ENCODE assay signal across 1 cellular context in the genomic region with DNA sequence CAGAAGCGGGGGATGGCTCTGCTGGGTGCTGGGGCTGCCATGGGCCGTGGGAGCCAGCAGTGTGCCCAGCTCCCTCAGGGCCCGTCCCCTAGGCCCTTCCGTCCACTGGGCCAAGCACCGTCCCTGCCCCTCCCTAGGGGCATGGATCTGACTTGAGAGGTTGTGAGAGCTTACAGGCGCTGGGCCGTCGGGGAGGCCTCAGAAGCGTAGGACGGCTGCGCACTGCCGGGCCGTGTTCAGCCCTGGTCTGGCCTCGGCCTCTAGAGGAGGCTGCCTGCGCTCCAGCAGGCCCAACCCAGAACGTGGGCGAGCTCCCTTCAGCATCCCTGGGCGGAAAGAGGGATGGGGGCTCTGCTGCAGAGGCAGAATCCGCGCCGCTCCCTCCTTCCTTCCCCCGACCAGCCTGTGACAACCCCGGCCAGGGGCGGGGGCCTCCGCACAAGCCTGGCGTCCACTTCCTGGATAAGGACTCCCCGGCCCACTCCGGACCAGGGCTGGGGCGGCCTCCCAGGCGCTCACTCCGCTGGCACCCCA.
A peak's percentile ranks its signal among the peaks of the same experiment; 100 is the strongest.
TF ChIP-seq lines count a peak whose summit lies in the region.

No MANE protein-coding gene starts in this region.

TF ChIP-seq in K562, 482 proteins besides CTCF, POLR2A, EP300 and RAD21 (continued from another document):
- TF ChIP-seq, protein P1, sequence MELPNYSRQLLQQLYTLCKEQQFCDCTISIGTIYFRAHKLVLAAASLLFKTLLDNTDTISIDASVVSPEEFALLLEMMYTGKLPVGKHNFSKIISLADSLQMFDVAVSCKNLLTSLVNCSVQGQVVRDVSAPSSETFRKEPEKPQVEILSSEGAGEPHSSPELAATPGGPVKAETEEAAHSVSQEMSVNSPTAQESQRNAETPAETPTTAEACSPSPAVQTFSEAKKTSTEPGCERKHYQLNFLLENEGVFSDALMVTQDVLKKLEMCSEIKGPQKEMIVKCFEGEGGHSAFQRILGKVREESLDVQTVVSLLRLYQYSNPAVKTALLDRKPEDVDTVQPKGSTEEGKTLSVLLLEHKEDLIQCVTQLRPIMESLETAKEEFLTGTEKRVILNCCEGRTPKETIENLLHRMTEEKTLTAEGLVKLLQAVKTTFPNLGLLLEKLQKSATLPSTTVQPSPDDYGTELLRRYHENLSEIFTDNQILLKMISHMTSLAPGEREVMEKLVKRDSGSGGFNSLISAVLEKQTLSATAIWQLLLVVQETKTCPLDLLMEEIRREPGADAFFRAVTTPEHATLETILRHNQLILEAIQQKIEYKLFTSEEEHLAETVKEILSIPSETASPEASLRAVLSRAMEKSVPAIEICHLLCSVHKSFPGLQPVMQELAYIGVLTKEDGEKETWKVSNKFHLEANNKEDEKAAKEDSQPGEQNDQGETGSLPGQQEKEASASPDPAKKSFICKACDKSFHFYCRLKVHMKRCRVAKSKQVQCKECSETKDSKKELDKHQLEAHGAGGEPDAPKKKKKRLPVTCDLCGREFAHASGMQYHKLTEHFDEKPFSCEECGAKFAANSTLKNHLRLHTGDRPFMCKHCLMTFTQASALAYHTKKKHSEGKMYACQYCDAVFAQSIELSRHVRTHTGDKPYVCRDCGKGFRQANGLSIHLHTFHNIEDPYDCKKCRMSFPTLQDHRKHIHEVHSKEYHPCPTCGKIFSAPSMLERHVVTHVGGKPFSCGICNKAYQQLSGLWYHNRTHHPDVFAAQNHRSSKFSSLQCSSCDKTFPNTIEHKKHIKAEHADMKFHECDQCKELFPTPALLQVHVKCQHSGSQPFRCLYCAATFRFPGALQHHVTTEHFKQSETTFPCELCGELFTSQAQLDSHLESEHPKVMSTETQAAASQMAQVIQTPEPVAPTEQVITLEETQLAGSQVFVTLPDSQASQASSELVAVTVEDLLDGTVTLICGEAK (IDR thresholded peaks at IDR 0.05), result 0 out of 2 replicates have a peak, but pooled peaks have one; percentile 23
- TF ChIP-seq, protein P1 (CRISPR knock-in tag; IDR thresholded peaks at IDR 0.05), result no peak
